In the genomic region with DNA sequence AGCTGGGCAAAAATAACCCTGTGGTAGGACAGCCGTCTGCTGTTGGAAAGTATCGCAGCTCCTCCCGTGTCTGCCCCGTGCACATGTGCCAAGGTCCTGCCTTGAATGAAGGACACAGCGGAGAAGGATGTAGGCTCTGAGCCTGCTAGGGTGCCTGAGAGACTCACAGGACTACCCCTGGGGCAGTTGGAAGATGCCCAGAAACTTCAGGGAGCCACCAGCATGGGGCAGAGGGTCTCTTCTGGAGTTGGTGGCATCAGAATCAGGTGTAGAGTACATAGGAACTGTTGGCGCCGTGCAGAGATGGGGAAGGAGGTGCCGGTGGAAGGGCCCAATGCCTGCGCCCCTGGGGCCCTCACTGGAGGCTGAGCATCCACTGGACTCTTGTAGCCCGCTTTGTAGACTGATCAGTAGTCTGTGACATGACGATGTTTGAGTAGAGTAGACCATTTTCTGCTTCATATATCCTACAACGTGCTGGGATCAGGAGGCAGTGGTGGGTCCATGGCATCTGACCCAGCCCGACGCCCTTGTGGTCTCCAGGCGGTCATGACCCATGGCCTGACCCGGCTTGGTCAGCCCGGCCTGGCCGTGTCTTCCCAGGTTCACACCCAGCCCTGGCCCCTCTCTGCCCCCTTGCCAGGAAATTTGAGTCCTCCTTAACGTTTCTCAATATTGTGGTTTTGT, we compare ENCODE assay signal across 18 cellular contexts. TPM values are rescaled to one million over a fixed set of nuclear protein-coding genes. Genes with fewer than 3 reads are reported as not detected.
A peak's percentile ranks its signal among the peaks of the same experiment; 100 is the strongest.
DNase-seq lines count a peak whose midpoint lies in the region; ATAC-seq and TF ChIP-seq lines count a peak whose summit lies in the region.
"Had no signal": no experiment of that assay in that cellular context is flagged by ENCODE, and none has a peak within 500 bp of the region (broad histone marks: within the 10 kb centered on the region; RNA-seq: fewer than 3 reads in every experiment).

No MANE protein-coding gene starts in this region.

- TF ChIP-seq EP300 in tibial nerve (IDR thresholded peaks at IDR 0.05), result no peak

- H3K9me3 ChIP-seq in CD4-positive, alpha-beta T cell (ENCODE audit: control insufficient read depth, low read length), result no peaks in the 10 kb centered on the region
- H3K9me3 ChIP-seq in osteoblast (ENCODE audit: low read depth, low read length) (no peaks in the 10 kb centered on the region), tibial nerve (no peaks in the 10 kb centered on the region)

- peak; percentile 2 for DNase-seq in activated naive CD4-positive, alpha-beta T cell treated with anti-CD3 and anti-CD28 coated beads for 36 hours
- DNase-seq in activated naive CD4-positive, alpha-beta T cell (lab: John Stamatoyannopoulos, UW), result no peak
- no peak for DNase-seq in CD4-positive, alpha-beta T cell
- peak; percentile 60 for DNase-seq in chondrocyte (ENCODE audit: low spot score)
- peak; percentile 72 for DNase-seq in osteoblast (ENCODE audit: insufficient read length, low spot score, missing footprints)
- DNase-seq in activated CD4-positive, CD25-positive, alpha-beta regulatory T cell treated with anti-CD3 and anti-CD28 coated beads, Interleukin-2, amount 50 U/mL, for 72 hours, result no peak
- no peak for DNase-seq in COR-L47 (lab: John Stamatoyannopoulos, UW)
- DNase-seq in tibial nerve (ENCODE audit: low spot score in 2 of 2), result no peak
- DNase-seq: Calu3, DMS53, H7, KBM-7, NCI-H1092, NCI-H2081 treated with DMSO at 0.1 percent for 48 hours, NCI-H510A, NCI-H774, PC-9 had no signal

- no peaks in the 10 kb centered on the region for H4K20me1 ChIP-seq in osteoblast (ENCODE audit: insufficient read depth, low read length)

- no peaks in the 10 kb centered on the region for H3K27me3 Mint-ChIP-seq in activated naive CD4-positive, alpha-beta T cell treated with anti-CD3 and anti-CD28 coated beads for 36 hours (ENCODE audit: low read depth)
- no peaks in the 10 kb centered on the region for H3K27me3 Mint-ChIP-seq in CD4-positive, alpha-beta T cell
- H3K27me3 Mint-ChIP-seq in chondrocyte (ENCODE audit: low read depth), result peaks cover 9% of the 10 kb centered on the region

- POLR2A ChIA-PET in CD4-positive, alpha-beta T cell (lab: Charles Lee), result no interaction called here

- H3K4me2 ChIP-seq in osteoblast (ENCODE audit: insufficient read depth, low read length), result no peak overlapping the region
- H3K4me2 ChIP-seq: PC-9 had no signal

- no peak overlapping the region for H2AFZ ChIP-seq in osteoblast (ENCODE audit: low read length)
- H2AFZ ChIP-seq: PC-9 had no signal

- H3K36me3 ChIP-seq in osteoblast (ENCODE audit: insufficient read depth, low read length) (no peaks in the 10 kb centered on the region), tibial nerve (no peaks in the 10 kb centered on the region)

- no peak for ATAC-seq in CD4-positive, alpha-beta T cell (ENCODE audit: poor library complexity)

- H3K4me1 Mint-ChIP-seq in activated naive CD4-positive, alpha-beta T cell treated with anti-CD3 and anti-CD28 coated beads for 36 hours (ENCODE audit: low read depth), result peaks cover 29% of the 10 kb centered on the region
- H3K4me1 Mint-ChIP-seq in CD4-positive, alpha-beta T cell (ENCODE audit: low read depth), result peaks cover 33% of the 10 kb centered on the region
- peaks cover 8% of the 10 kb centered on the region for H3K4me1 Mint-ChIP-seq in chondrocyte (ENCODE audit: low read depth)

- intact Hi-C loops in activated naive CD4-positive, alpha-beta T cell treated with anti-CD3 and anti-CD28 coated beads for 36 hours (cut with micrococcal nuclease), result loop anchor here (5.0 kb wide), 1 partner anchor 1842 kb away; no protein-coding TSS in a partner anchor
- intact Hi-C loops in CD4-positive, alpha-beta T cell (cut with DNase I, micrococcal nuclease), result loop anchor here in 1 of 2 experiments (10.0 kb wide), 1 partner anchor 281 kb away; a partner anchor contains a TSS

- H3K27me3 ChIP-seq in CD4-positive, alpha-beta T cell (ENCODE audit: control insufficient read depth, insufficient read depth, low read length), result no peaks in the 10 kb centered on the region
- H3K27me3 ChIP-seq in osteoblast (ENCODE audit: insufficient read depth, low read length), result no peaks in the 10 kb centered on the region
- H3K27me3 ChIP-seq in tibial nerve, result peaks cover 0 to 8% of the 10 kb centered on the region in 2 donors

- no peak for TF ChIP-seq CTCF in CD4-positive, alpha-beta T cell (IDR thresholded peaks at IDR 0.05)
- TF ChIP-seq CTCF in chondrocyte (IDR thresholded peaks at IDR 0.05) (no peak), osteoblast (IDR thresholded peaks at IDR 0.05; ENCODE audit: extremely low read depth, low read depth, low read length) (no peak), tibial nerve (IDR thresholded peaks at IDR 0.05) (no peak)

- H3K27ac ChIP-seq in CD4-positive, alpha-beta T cell (ENCODE audit: low read depth, low read length), result no peak overlapping the region
- H3K27ac ChIP-seq in osteoblast (ENCODE audit: low read depth, low read length) (no peak overlapping the region), tibial nerve (no peak overlapping the region)
- H3K27ac ChIP-seq: C4-2B, PC-9 had no signal

- WGBS in tibial nerve, 2 donors, result 81 to 87% methylated on average over 19 of the region's 19 CpGs

- H3K27ac Mint-ChIP-seq in activated naive CD4-positive, alpha-beta T cell treated with anti-CD3 and anti-CD28 coated beads for 36 hours, result no peak overlapping the region
- H3K27ac Mint-ChIP-seq in CD4-positive, alpha-beta T cell, result peak overlapping the region; percentile 30
- H3K27ac Mint-ChIP-seq in chondrocyte (ENCODE audit: unreplicated experiment), result no peak overlapping the region

- no peaks in the 10 kb centered on the region for H3K4me1 ChIP-seq in osteoblast (ENCODE audit: insufficient read depth, low read length)
- peaks cover 0 to 4% (median 2%) of the 10 kb centered on the region in 4 donors for H3K4me1 ChIP-seq in tibial nerve

- TF ChIP-seq POLR2A in tibial nerve (IDR thresholded peaks at IDR 0.05), result no peak

- CTCF ChIA-PET in activated naive CD4-positive, alpha-beta T cell treated with anti-CD3 and anti-CD28 coated beads for 36 hours (lab: Charles Lee), result no interaction called here
- CTCF ChIA-PET in CD4-positive, alpha-beta T cell (lab: Charles Lee), result no interaction called here

- no peak overlapping the region for H3K4me3 Mint-ChIP-seq in activated naive CD4-positive, alpha-beta T cell treated with anti-CD3 and anti-CD28 coated beads for 36 hours
- H3K4me3 Mint-ChIP-seq in CD4-positive, alpha-beta T cell, result peak overlapping the region; percentile 54
- H3K4me3 Mint-ChIP-seq in chondrocyte (ENCODE audit: unreplicated experiment), result no peak overlapping the region

- no peak overlapping the region for H3K4me3 ChIP-seq in osteoblast (ENCODE audit: insufficient read depth, low read length)
- H3K4me3 ChIP-seq in tibial nerve, result no peak overlapping the region
- H3K4me3 ChIP-seq: PC-9 had no signal

- H3K9me3 Mint-ChIP-seq in activated naive CD4-positive, alpha-beta T cell treated with anti-CD3 and anti-CD28 coated beads for 36 hours, result no peaks in the 10 kb centered on the region
- H3K9me3 Mint-ChIP-seq in CD4-positive, alpha-beta T cell, result no peaks in the 10 kb centered on the region
- H3K9me3 Mint-ChIP-seq in chondrocyte (ENCODE audit: low read depth), result no peaks in the 10 kb centered on the region

- no peaks in the 10 kb centered on the region for H3K36me3 Mint-ChIP-seq in activated naive CD4-positive, alpha-beta T cell treated with anti-CD3 and anti-CD28 coated beads for 36 hours (ENCODE audit: low read depth)
- peaks cover 4% of the 10 kb centered on the region for H3K36me3 Mint-ChIP-seq in CD4-positive, alpha-beta T cell (ENCODE audit: low read depth)
- H3K36me3 Mint-ChIP-seq in chondrocyte (ENCODE audit: low read depth), result no peaks in the 10 kb centered on the region

- no peaks in the 10 kb centered on the region for H3K79me2 ChIP-seq in osteoblast (ENCODE audit: insufficient read depth, low read length)

RNA-seq across cellular contexts. Expression of a gene that starts 5.3 kb away (rescaled TPM):
- 10 to 100 TPM; 29.5 to 30.6 TPM for total RNA-seq in activated naive CD4-positive, alpha-beta T cell treated with anti-CD3 and anti-CD28 coated beads for 36 hours
- total RNA-seq in CD4-positive, alpha-beta T cell, result 10 to 100 TPM; 16.8 to 18.5 TPM
- total RNA-seq in chondrocyte, result 25.0 to 25.7 TPM (median 25.3 TPM) in 3 replicates
- total RNA-seq in osteoblast, result 27.1 and 29.3 TPM in 2 replicates
- 10 to 100 TPM; 18.2 to 24.6 (median 19.1) TPM for total RNA-seq in tibial nerve

RNA-seq across cellular contexts. Expression of a gene that starts 48.1 kb away (rescaled TPM):
- 1 to 10 TPM; 6.3 to 6.5 TPM for total RNA-seq in activated naive CD4-positive, alpha-beta T cell treated with anti-CD3 and anti-CD28 coated beads for 36 hours
- total RNA-seq in CD4-positive, alpha-beta T cell, result 1 to 10 TPM; 6.7 to 6.8 TPM
- 5.8 to 8.2 TPM (median 7.3 TPM) in 3 replicates for total RNA-seq in chondrocyte
- total RNA-seq in osteoblast, result 5.1 and 8.3 TPM in 2 replicates
- total RNA-seq in tibial nerve, result 10 to 100 TPM in 3 of 4 donors, 1 to 10 TPM in 1; 7.0 to 17.7 (median 15.2) TPM

RNA-seq across cellular contexts. Expression of a gene that starts 48.4 kb away (rescaled TPM):
- total RNA-seq in activated naive CD4-positive, alpha-beta T cell treated with anti-CD3 and anti-CD28 coated beads for 36 hours, result 10 to 100 TPM; 25.4 to 27.3 TPM
- total RNA-seq in CD4-positive, alpha-beta T cell, result 10 to 100 TPM; 16.6 to 20.5 TPM
- 37.4 to 40.6 TPM (median 37.6 TPM) in 3 replicates for total RNA-seq in chondrocyte
- total RNA-seq in osteoblast, result 21.5 and 21.7 TPM in 2 replicates
- 10 to 100 TPM; 41.5 to 68.6 (median 48.0) TPM for total RNA-seq in tibial nerve

Comparison
In these comparisons a context has a peak if more than half of its experiments do, and no peak if none do; other contexts are left out.
1. DNase-seq: peak in activated naive CD4-positive, alpha-beta T cell treated with anti-CD3 and anti-CD28 coated beads for 36 hours (single experiment), chondrocyte (single experiment) and osteoblast (single experiment); none in activated naive CD4-positive, alpha-beta T cell (0 of 4), CD4-positive, alpha-beta T cell (0 of 10), activated CD4-positive, CD25-positive, alpha-beta regulatory T cell treated with anti-CD3 and anti-CD28 coated beads, Interleukin-2, amount 50 U/mL, for 72 hours (single experiment), COR-L47 (single experiment) and tibial nerve (0 of 2).